In the genomic region with DNA sequence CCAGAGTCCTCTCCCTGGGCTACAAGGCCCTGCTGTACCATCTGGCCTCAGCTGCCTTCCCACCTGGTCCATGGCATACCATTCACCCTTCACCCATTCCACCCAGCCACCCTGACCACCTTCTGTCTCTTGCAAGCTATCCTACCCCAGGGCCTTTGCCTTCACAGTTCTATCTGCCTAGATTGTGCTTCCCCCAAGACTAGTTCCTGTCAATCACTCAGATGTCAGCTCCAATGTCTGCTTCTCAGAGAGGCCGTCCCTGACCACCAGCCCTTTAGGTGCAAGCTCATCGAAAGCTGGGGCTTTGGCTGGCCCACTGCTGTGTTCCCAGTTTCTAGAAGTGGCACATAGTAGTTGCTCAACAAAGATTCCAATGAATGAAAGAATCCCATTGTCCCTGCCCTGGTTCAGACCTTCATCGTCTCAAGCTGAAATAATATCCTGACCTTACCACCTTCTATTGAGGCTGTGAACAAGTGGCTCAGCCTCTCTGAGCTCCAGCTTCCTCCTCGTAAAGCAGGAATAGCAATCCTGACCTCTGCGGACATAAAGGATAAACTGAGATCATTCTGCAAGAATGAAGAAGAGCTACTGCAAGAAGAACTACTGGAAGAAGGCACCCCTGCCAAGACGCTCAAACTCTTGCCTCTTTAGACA, we compare ENCODE assay signal across 24 cellular contexts. TPM values are rescaled to one million over a fixed set of nuclear protein-coding genes. Genes with fewer than 3 reads are reported as not detected.
DNase-seq lines count a peak whose midpoint lies in the region; ATAC-seq, FAIRE-seq and TF ChIP-seq lines count a peak whose summit lies in the region.
"Had no signal": no experiment of that assay in that cellular context is flagged by ENCODE, and none has a peak within 500 bp of the region (broad histone marks: within the 10 kb centered on the region; RNA-seq: fewer than 3 reads in every experiment).

No MANE protein-coding gene starts in this region.

- intact Hi-C loops in sciatic nerve (cut with DNase I), result no loop called here
- intact Hi-C loops in CD8-positive, alpha-beta T cell (cut with DNase I, micrococcal nuclease), result no loop called here

- no peaks in the 10 kb centered on the region for H3K79me2 ChIP-seq in astrocyte (ENCODE audit: insufficient read depth, low read length)

- H3K4me3 Mint-ChIP-seq in astrocyte (ENCODE audit: unreplicated experiment), result no peak overlapping the region
- no peak overlapping the region for H3K4me3 Mint-ChIP-seq in osteocyte (ENCODE audit: unreplicated experiment)
- H3K4me3 Mint-ChIP-seq in CD8-positive, alpha-beta T cell, result no peak overlapping the region
- H3K4me3 Mint-ChIP-seq: activated CD4-positive, alpha-beta T cell treated with anti-CD3 and anti-CD28 coated beads for 36 hours; activated naive CD8-positive, alpha-beta T cell had no signal

- peaks cover 24% of the 10 kb centered on the region for H3K4me1 Mint-ChIP-seq in astrocyte (ENCODE audit: low read depth, unreplicated experiment)
- peaks cover 4% of the 10 kb centered on the region for H3K4me1 Mint-ChIP-seq in osteocyte (ENCODE audit: unreplicated experiment)
- no peaks in the 10 kb centered on the region for H3K4me1 Mint-ChIP-seq in CD8-positive, alpha-beta T cell (ENCODE audit: low read depth)
- H3K4me1 Mint-ChIP-seq: activated CD4-positive, alpha-beta T cell treated with anti-CD3 and anti-CD28 coated beads for 36 hours had no signal

- H3K27me3 ChIP-seq in astrocyte (ENCODE audit: insufficient read depth, low read length), result no peaks in the 10 kb centered on the region
- no peaks in the 10 kb centered on the region for H3K27me3 ChIP-seq in CD8-positive, alpha-beta T cell (ENCODE audit: insufficient read depth, low read length)
- H3K27me3 ChIP-seq: breast epithelium, foreskin keratinocyte, thyroid gland had no signal

- H4K20me1 ChIP-seq in astrocyte (ENCODE audit: insufficient read depth, low read length), result no peaks in the 10 kb centered on the region

- CTCF ChIA-PET in CD8-positive, alpha-beta T cell (lab: Charles Lee), result interaction anchor here (1.4 kb wide), 1 partner anchor 12 kb away, joined by 6 read pairs; no protein-coding TSS in a partner anchor

- DNase-seq in EH (ENCODE audit: low read depth) (peak; percentile 50), astrocyte (ENCODE audit: low read depth) (peak; percentile 47), hepatic stellate cell (ENCODE audit: low spot score) (peak; percentile 31), sciatic nerve (ENCODE audit: low spot score) (peak; percentile 19), NCI-H1694 treated with DMSO at 0.1 percent for 48 hours (lab: John Stamatoyannopoulos, UW) (no peak), osteocyte (ENCODE audit: extremely low spot score, unreplicated experiment) (no peak), NCI-H1930 (lab: John Stamatoyannopoulos, UW) (no peak)
- no peak for DNase-seq in CD8-positive, alpha-beta T cell
- DNase-seq: activated CD4-positive, alpha-beta T cell treated with anti-CD3 and anti-CD28 coated beads for 36 hours; AML-193; DND-41; foreskin keratinocyte; H7; kidney; mammary epithelial cell; NCI-H1105; NCI-H2171; NCI-H526; stimulated activated CD4-positive, alpha-beta T cell treated with anti-CD3 and anti-CD28 coated beads, Interleukin-2, amount 100 ng/mL, for 24 hours; stimulated activated naive CD4-positive, alpha-beta T cell treated with Interleukin-2 at 50 U/mL for 16 hours; thyroid gland had no signal

- H3K9me3 ChIP-seq in astrocyte (ENCODE audit: insufficient read depth, low read depth, low read length), result no peaks in the 10 kb centered on the region
- no peaks in the 10 kb centered on the region for H3K9me3 ChIP-seq in CD8-positive, alpha-beta T cell (ENCODE audit: low read length)
- H3K9me3 ChIP-seq: breast epithelium, thyroid gland had no signal

- TF ChIP-seq CTCF in astrocyte (IDR thresholded peaks at IDR 0.05; ENCODE audit: insufficient read depth, low read depth, low read length), result no peak
- TF ChIP-seq CTCF in osteocyte (IDR thresholded peaks at IDR 0.05), result no peak
- TF ChIP-seq CTCF in CD8-positive, alpha-beta T cell (IDR thresholded peaks at IDR 0.05), result no peak

- no peak overlapping the region for H3K4me3 ChIP-seq in astrocyte (ENCODE audit: insufficient read depth, low read depth, low read length)
- no peak overlapping the region for H3K4me3 ChIP-seq in CD8-positive, alpha-beta T cell (ENCODE audit: low read depth, low read length)
- H3K4me3 ChIP-seq: breast epithelium, thyroid gland had no signal

- H3K27ac Mint-ChIP-seq in astrocyte (ENCODE audit: unreplicated experiment), result peak overlapping the region; percentile 77
- H3K27ac Mint-ChIP-seq in osteocyte (ENCODE audit: unreplicated experiment), result no peak overlapping the region
- H3K27ac Mint-ChIP-seq in CD8-positive, alpha-beta T cell, result no peak overlapping the region
- H3K27ac Mint-ChIP-seq: activated CD4-positive, alpha-beta T cell treated with anti-CD3 and anti-CD28 coated beads for 36 hours; activated naive CD8-positive, alpha-beta T cell had no signal

- peak overlapping the region; percentile 23 for H3K9ac ChIP-seq in astrocyte (ENCODE audit: low read length)

- POLR2A ChIA-PET in CD8-positive, alpha-beta T cell (lab: Charles Lee), result no interaction called here

- no peaks in the 10 kb centered on the region for H3K36me3 ChIP-seq in astrocyte (ENCODE audit: insufficient read depth, low read length)
- no peaks in the 10 kb centered on the region for H3K36me3 ChIP-seq in CD8-positive, alpha-beta T cell (ENCODE audit: insufficient read depth, low read length)
- H3K36me3 ChIP-seq: breast epithelium, thyroid gland had no signal

- H2AFZ ChIP-seq in astrocyte (ENCODE audit: low read depth, low read length), result no peak overlapping the region

- peaks cover 24% of the 10 kb centered on the region for H3K4me1 ChIP-seq in astrocyte (ENCODE audit: insufficient read depth, low read length)
- no peaks in the 10 kb centered on the region for H3K4me1 ChIP-seq in CD8-positive, alpha-beta T cell (ENCODE audit: insufficient read depth, low read length)
- H3K4me1 ChIP-seq: breast epithelium had no signal

- FAIRE-seq in astrocyte (lab: Jason Lieb, UNC), result no peak
- FAIRE-seq: kidney, TTC549 had no signal

- H3K9me3 Mint-ChIP-seq in astrocyte (ENCODE audit: unreplicated experiment) (peaks cover 2% of the 10 kb centered on the region), osteocyte (ENCODE audit: unreplicated experiment) (no peaks in the 10 kb centered on the region)
- H3K9me3 Mint-ChIP-seq in CD8-positive, alpha-beta T cell, result no peaks in the 10 kb centered on the region

- no peaks in the 10 kb centered on the region for H3K36me3 Mint-ChIP-seq in astrocyte (ENCODE audit: low read depth, unreplicated experiment)
- no peaks in the 10 kb centered on the region for H3K36me3 Mint-ChIP-seq in osteocyte (ENCODE audit: unreplicated experiment)
- no peaks in the 10 kb centered on the region for H3K36me3 Mint-ChIP-seq in CD8-positive, alpha-beta T cell
- H3K36me3 Mint-ChIP-seq: activated naive CD8-positive, alpha-beta T cell had no signal

- H3K27me3 Mint-ChIP-seq in astrocyte (ENCODE audit: low read depth, unreplicated experiment), result peaks cover under 1% of the 10 kb centered on the region
- peaks cover 6% of the 10 kb centered on the region for H3K27me3 Mint-ChIP-seq in osteocyte (ENCODE audit: unreplicated experiment)
- H3K27me3 Mint-ChIP-seq in CD8-positive, alpha-beta T cell (ENCODE audit: low read depth), result peaks cover 3% of the 10 kb centered on the region
- H3K27me3 Mint-ChIP-seq: activated CD4-positive, alpha-beta T cell treated with anti-CD3 and anti-CD28 coated beads for 36 hours; activated naive CD8-positive, alpha-beta T cell had no signal

- peak overlapping the region; percentile 78 for H3K4me2 ChIP-seq in astrocyte (ENCODE audit: low read length)

- H3K27ac ChIP-seq in astrocyte (ENCODE audit: low read depth, low read length), result peak overlapping the region; percentile 34
- no peak overlapping the region for H3K27ac ChIP-seq in CD8-positive, alpha-beta T cell (ENCODE audit: low read depth, low read length)
- H3K27ac ChIP-seq: breast epithelium, foreskin keratinocyte, thyroid gland had no signal

- ATAC-seq in sciatic nerve, result no peak
- no peak for ATAC-seq in CD8-positive, alpha-beta T cell
- ATAC-seq: activated CD4-positive, alpha-beta T cell treated with anti-CD3 and anti-CD28 coated beads for 36 hours; foreskin keratinocyte had no signal

RNA-seq across cellular contexts. Expression of a gene that starts 15.8 kb away (rescaled TPM):
- total RNA-seq in astrocyte (0.14 and 0.26 TPM in 2 replicates), sciatic nerve (0.40 TPM), osteocyte (0.08 and 0.30 TPM in 2 replicates)
- 1 to 10 TPM; 2.3 to 3.1 TPM for total RNA-seq in CD8-positive, alpha-beta T cell

RNA-seq across cellular contexts. Expression of a gene that starts 27.1 kb away (rescaled TPM):
- total RNA-seq in astrocyte (22.3 and 22.8 TPM in 2 replicates), sciatic nerve (30.6 TPM), osteocyte (23.1 and 24.2 TPM in 2 replicates)
- 10 to 100 TPM; 48.5 to 51.8 TPM for total RNA-seq in CD8-positive, alpha-beta T cell

RNA-seq across cellular contexts. Expression of a gene that starts 27.4 kb away (rescaled TPM):
- total RNA-seq in astrocyte, result 17.7 and 19.9 TPM in 2 replicates
- total RNA-seq in sciatic nerve, result 49.7 TPM
- 23.2 and 25.9 TPM in 2 replicates for total RNA-seq in osteocyte
- total RNA-seq in CD8-positive, alpha-beta T cell, result 10 to 100 TPM; 14.7 to 16.9 TPM

Comparison
In these comparisons a context has a peak if more than half of its experiments do, and no peak if none do; other contexts are left out.
1. DNase-seq: peak in EH (single experiment), astrocyte (single experiment), hepatic stellate cell (single experiment) and sciatic nerve (single experiment); none in NCI-H1694 treated with DMSO at 0.1 percent for 48 hours (single experiment), osteocyte (single experiment), CD8-positive, alpha-beta T cell (0 of 7) and NCI-H1930 (0 of 2).